In the genomic region with DNA sequence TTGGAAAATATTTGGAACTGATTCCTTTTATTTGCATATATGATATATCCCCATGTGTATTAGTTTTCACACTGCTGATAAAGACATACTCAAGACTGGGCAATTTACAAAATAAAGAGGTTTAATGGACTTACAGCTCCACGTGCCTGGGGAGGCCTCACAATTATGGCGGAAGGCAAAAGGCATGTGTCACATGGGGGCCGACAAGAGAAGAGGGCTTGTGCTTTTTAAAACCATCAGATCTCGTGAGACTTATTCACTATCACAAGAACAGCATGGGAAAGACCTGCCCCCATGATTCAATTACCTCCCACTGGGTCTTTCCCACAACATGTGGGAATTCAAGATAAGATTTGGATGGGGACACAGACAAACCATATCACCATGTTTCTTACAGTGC, we compare ENCODE assay signal across 6 cellular contexts.
DNase-seq lines count a peak whose midpoint lies in the region; ATAC-seq, FAIRE-seq and TF ChIP-seq lines count a peak whose summit lies in the region.
"Not testable (repeated sequence)": the region's sequence is repeated elsewhere in the genome, so short reads cannot be mapped to it uniquely, and the experiment has no call there.

No MANE protein-coding gene starts in this region.

- not testable (repeated sequence) for H3K9me1 ChIP-seq in K562 (ENCODE audit: control insufficient read depth, insufficient read depth, low read length)

- not testable (repeated sequence) for FAIRE-seq in K562 (lab: Jason Lieb, UNC)

- H3K4me2 ChIP-seq in K562 (ENCODE audit: insufficient read depth, low read length), result not testable (repeated sequence)

- intact Hi-C loops in K562 (cut with micrococcal nuclease), result not testable (repeated sequence)

- H3K27me3 Mint-ChIP-seq in endothelial cell (ENCODE audit: unreplicated experiment); mesothelial cell of epicardium (ENCODE audit: low read depth): not testable (repeated sequence)

- not testable (repeated sequence) for H3K36me3 ChIP-seq in BE2C; HEK293 (ENCODE audit: control insufficient read depth in 2 of 2, insufficient read depth in 1 of 2, low read length in 2 of 2); K562 (ENCODE audit: control insufficient read depth, insufficient read depth, low read length)

- H4K20me1 ChIP-seq in K562 (replicated peaks; ENCODE audit: control insufficient read depth, insufficient read depth, low read length), result not testable (repeated sequence)

- TF ChIP-seq EP300 in K562 (IDR thresholded peaks at IDR 0.05; ENCODE audit: low read length), result not testable (repeated sequence)

- TF ChIP-seq POLR2A in K562 (conservative IDR thresholded peaks at IDR 0.05), result not testable (repeated sequence)

- not testable (repeated sequence) for H3K4me3 ChIP-seq in BE2C (ENCODE audit: low read depth, low read length); HEK293 (ENCODE audit: low read depth, low read length); K562

- in situ Hi-C loops in SK-MEL-5 (cut with HindIII; ENCODE audit: low pct_unique_long_range_greater_than_20kb, low sequenced_read_pairs); K562 (cut with MboI): not testable (repeated sequence)

- TF ChIP-seq CTCF in BE2C (IDR thresholded peaks at IDR 0.05; ENCODE audit: low read depth, low read length); HEK293 (tag by site-specific recombination; IDR thresholded peaks at IDR 0.05); K562 (IDR thresholded peaks at IDR 0.05 in 2 of 3, conservative IDR thresholded peaks at IDR 0.05 in 1 of 3; ENCODE audit: insufficient read depth in 2 of 3, low read depth in 1 of 3, low read length in 3 of 3); endothelial cell (IDR thresholded peaks at IDR 0.05; ENCODE audit: unreplicated experiment); mesothelial cell of epicardium (IDR thresholded peaks at IDR 0.05; ENCODE audit: unreplicated experiment): not testable (repeated sequence)

- H3K9me3 Mint-ChIP-seq in endothelial cell (ENCODE audit: unreplicated experiment); mesothelial cell of epicardium: not testable (repeated sequence)

- POLR2A ChIA-PET in HEK293 (lab: Yijun Ruan, JAX); K562 (lab: Yijun Ruan, JAX): not testable (repeated sequence)

- H3K27ac Mint-ChIP-seq in endothelial cell (ENCODE audit: unreplicated experiment) (peak overlapping the region; percentile 55), mesothelial cell of epicardium (peak overlapping the region; percentile 51)

- WGBS in K562 (ENCODE audit: insufficient coverage, low coverage, missing lambda C conversion rate), result 2% methylated on average over 4 of the region's 4 CpGs

- CTCF ChIA-PET in HEK293 (lab: Yijun Ruan, JAX), result interaction anchor here (0.7 kb wide), 2 partner anchors 28 to 993 kb away, joined by 4 read pairs; no protein-coding TSS in a partner anchor
- CTCF ChIA-PET in K562 (lab: Yijun Ruan, JAX; ENCODE audit: low intra/inter-chr PET ratio), result not testable (repeated sequence)

- not testable (repeated sequence) for BruUV-seq in K562 (replicated peaks; lab: Mats Ljungman, UMichigan)

- H3K4me1 Mint-ChIP-seq in endothelial cell (ENCODE audit: unreplicated experiment) (peaks cover 12% of the 10 kb centered on the region), mesothelial cell of epicardium (peaks cover 41% of the 10 kb centered on the region)

- H3K9ac ChIP-seq in K562 (ENCODE audit: insufficient read depth in 1 of 2, low read depth in 2 of 2, low read length in 2 of 2), result not testable (repeated sequence)

- H3K4me1 ChIP-seq in BE2C, result peaks cover 29% of the 10 kb centered on the region
- not testable (repeated sequence) for H3K4me1 ChIP-seq in HEK293 (ENCODE audit: control insufficient read depth, insufficient read depth, low read length); K562 (replicated peaks in 1 of 2; ENCODE audit: control insufficient read depth in 2 of 2, insufficient read depth in 2 of 2, low read length in 2 of 2)

- not testable (repeated sequence) for H3K27ac ChIP-seq in HEK293 (ENCODE audit: extremely low read depth, low read depth, low read length); K562 (ENCODE audit: extremely low read depth, low read depth, low read length)

- H3K9me3 ChIP-seq in BE2C; HEK293 (ENCODE audit: control insufficient read depth, insufficient read depth, low read depth, low read length); K562 (replicated peaks; ENCODE audit: control insufficient read depth, insufficient read depth, low read depth, low read length): not testable (repeated sequence)

- not testable (repeated sequence) for H3K36me3 Mint-ChIP-seq in endothelial cell (ENCODE audit: low read depth, unreplicated experiment); mesothelial cell of epicardium

- DNase-seq in BE2C (peak; percentile 16), SK-MEL-5 (ENCODE audit: low read depth, low spot score) (peak; percentile 91)
- not testable (repeated sequence) for DNase-seq in K562 (ENCODE audit: extremely low read depth in 1 of 4, low spot score in 3 of 4); endothelial cell (ENCODE audit: low spot score); mesothelial cell of epicardium (ENCODE audit: low spot score in 2 of 2, unreplicated experiment in 2 of 2)

- H3K27me3 ChIP-seq in BE2C; K562 (ENCODE audit: control insufficient read depth in 2 of 2, insufficient read depth in 2 of 2, low read length in 2 of 2): not testable (repeated sequence)

- H3K79me2 ChIP-seq in K562 (ENCODE audit: control insufficient read depth, insufficient read depth, low read length), result not testable (repeated sequence)

- not testable (repeated sequence) for H3K4me3 Mint-ChIP-seq in endothelial cell (ENCODE audit: unreplicated experiment); mesothelial cell of epicardium

- ATAC-seq in K562, result not testable (repeated sequence)

- not testable (repeated sequence) for TF ChIP-seq RAD21 in K562 (CRISPR knock-in tag; conservative IDR thresholded peaks at IDR 0.05 in 1 of 2, IDR thresholded peaks at IDR 0.05 in 1 of 2)

- H2AFZ ChIP-seq in K562 (ENCODE audit: low read depth, low read length), result not testable (repeated sequence)

TF ChIP-seq in HEK293, 187 proteins besides CTCF, POLR2A, EP300 and RAD21:
- TF ChIP-seq EGR2 (tag by site-specific recombination; IDR thresholded peaks at IDR 0.05; ENCODE audit: low read depth), result peak; percentile 25; the same call in 1 of the 2 replicates
TF ChIP-seq in HEK293: peak in this region for 1; not testable (repeated sequence) for 186.

TF ChIP-seq in K562, 482 proteins besides CTCF, POLR2A, EP300 and RAD21:
- 0 out of 2 replicates have a peak, but pooled peaks have one; percentile 25 for TF ChIP-seq TCF3 (CRISPR knock-in tag; IDR thresholded peaks at IDR 0.05)
